In genomic region chr21:15272591-15272990, GRCh38 we compare ENCODE assay signal across 18 cellular contexts.
DNase-seq lines count a peak whose midpoint lies in the region; ATAC-seq and TF ChIP-seq lines count a peak whose summit lies in the region.
"Had no signal": no experiment of that assay in that cellular context is flagged by ENCODE, and none has a peak within 500 bp of the region (broad histone marks: within the 10 kb centered on the region; RNA-seq: fewer than 3 reads in every experiment).

No MANE protein-coding gene starts in this region.

- H3K27me3 Mint-ChIP-seq in mesothelial cell of epicardium (ENCODE audit: low read depth): no peaks in the 10 kb centered on the region
- H3K27me3 Mint-ChIP-seq in stimulated activated memory B cell treated with anti-CD40 and anti-IgM and Interleukin-4, amounts not matched to agents 10 μg/mL and 1 μg/mL and 100 μg/mL, for 72 hours: no peaks in the 10 kb centered on the region

- H3K4me3 Mint-ChIP-seq in mesothelial cell of epicardium: no peak overlapping the region
- H3K4me3 Mint-ChIP-seq in stimulated activated memory B cell treated with anti-CD40 and anti-IgM and Interleukin-4, amounts not matched to agents 10 μg/mL and 1 μg/mL and 100 μg/mL, for 72 hours: no peak overlapping the region
- H3K4me3 Mint-ChIP-seq: CD4-positive, alpha-beta T cell; H9 had no signal

- no peaks in the 10 kb centered on the region for H4K20me1 ChIP-seq in PC-9 (ENCODE audit: insufficient read depth)

- H3K4me1 ChIP-seq in PC-9 (replicated peaks; ENCODE audit: insufficient read depth): peaks cover 40% of the 10 kb centered on the region
- H3K4me1 ChIP-seq: BE2C had no signal

- peak overlapping the region; percentile 43 for H3K4me2 ChIP-seq in PC-9

- ATAC-seq in stimulated activated memory B cell treated with anti-CD40 and anti-IgM and Interleukin-4, amounts not matched to agents 10 μg/mL and 1 μg/mL and 100 μg/mL, for 72 hours: no peak
- no peak for ATAC-seq in HG03108 (IDR thresholded peaks at IDR 0.05; ENCODE audit: unreplicated experiment)
- ATAC-seq in HG03175 (IDR thresholded peaks at IDR 0.05; ENCODE audit: unreplicated experiment): no peak
- ATAC-seq: K562, Panc1 had no signal

- no peak overlapping the region for H2AFZ ChIP-seq in PC-9

- peaks cover 21% of the 10 kb centered on the region for H3K4me1 Mint-ChIP-seq in mesothelial cell of epicardium
- no peaks in the 10 kb centered on the region for H3K4me1 Mint-ChIP-seq in stimulated activated memory B cell treated with anti-CD40 and anti-IgM and Interleukin-4, amounts not matched to agents 10 μg/mL and 1 μg/mL and 100 μg/mL, for 72 hours
- H3K4me1 Mint-ChIP-seq: H9 had no signal

- H3K27ac ChIP-seq in PC-9: peak overlapping the region; percentile 45

- intact Hi-C loops in PC-9 (cut with micrococcal nuclease; ENCODE audit: unreplicated experiment): loop anchor here (2.0 to 5.0 kb wide), 3 partner anchors 20 to 410 kb away; no protein-coding TSS in a partner anchor

- no peaks in the 10 kb centered on the region for H3K36me3 ChIP-seq in PC-9 (ENCODE audit: low read depth)
- H3K36me3 ChIP-seq: BE2C had no signal

- peaks cover 3% of the 10 kb centered on the region; the same call in 1 of the 2 replicates for H3F3A ChIP-seq in PC-9 (ENCODE audit: insufficient read depth, low read depth)

- TF ChIP-seq CTCF in PC-9 (conservative IDR thresholded peaks at IDR 0.05) (no peak), choroid plexus epithelial cell (conservative IDR thresholded peaks at IDR 0.05; ENCODE audit: low read depth, low read length) (no peak), mesothelial cell of epicardium (IDR thresholded peaks at IDR 0.05; ENCODE audit: unreplicated experiment) (no peak)

- no peaks in the 10 kb centered on the region for H3K79me2 ChIP-seq in PC-9 (ENCODE audit: low read depth)

- H3K9me3 Mint-ChIP-seq in mesothelial cell of epicardium: peaks cover 4% of the 10 kb centered on the region
- no peaks in the 10 kb centered on the region for H3K9me3 Mint-ChIP-seq in stimulated activated memory B cell treated with anti-CD40 and anti-IgM and Interleukin-4, amounts not matched to agents 10 μg/mL and 1 μg/mL and 100 μg/mL, for 72 hours
- H3K9me3 Mint-ChIP-seq: CD4-positive, alpha-beta T cell; H9 had no signal

- no peaks in the 10 kb centered on the region for H3K36me3 Mint-ChIP-seq in mesothelial cell of epicardium
- H3K36me3 Mint-ChIP-seq in stimulated activated memory B cell treated with anti-CD40 and anti-IgM and Interleukin-4, amounts not matched to agents 10 μg/mL and 1 μg/mL and 100 μg/mL, for 72 hours: no peaks in the 10 kb centered on the region

- POLR2A ChIA-PET in PC-9 (lab: Charles Lee; ENCODE audit: unreplicated experiment): no interaction called here

- peak in 1 of 2 experiments; percentile 10 for DNase-seq in PC-9
- DNase-seq in choroid plexus epithelial cell (ENCODE audit: low read depth): peak; percentile 49
- DNase-seq in mesothelial cell of epicardium (ENCODE audit: low spot score in 2 of 2, unreplicated experiment in 2 of 2): no peak
- DNase-seq in activated naive CD4-positive, alpha-beta T cell (lab: John Stamatoyannopoulos, UW): no peak
- DNase-seq: BE2C; CD4-positive, alpha-beta T cell; DMS53; H9; NCI-H1092; NCI-H146; NCI-H2081 treated with DMSO at 0.1 percent for 48 hours; NCI-H510A treated with DMSO at 0.1 percent for 48 hours; NCI-H82 had no signal

- CTCF ChIA-PET in PC-9 (lab: Charles Lee): no interaction called here

- H3K4me3 ChIP-seq in PC-9 (no peak overlapping the region), choroid plexus epithelial cell (ENCODE audit: low read depth, low read length) (no peak overlapping the region)
- H3K4me3 ChIP-seq: K562 had no signal

- H3K27ac Mint-ChIP-seq in mesothelial cell of epicardium: peak overlapping the region; percentile 48
- no peak overlapping the region for H3K27ac Mint-ChIP-seq in stimulated activated memory B cell treated with anti-CD40 and anti-IgM and Interleukin-4, amounts not matched to agents 10 μg/mL and 1 μg/mL and 100 μg/mL, for 72 hours
- H3K27ac Mint-ChIP-seq: CD4-positive, alpha-beta T cell; H9 had no signal

- H3K27me3 ChIP-seq in PC-9 (ENCODE audit: insufficient read depth, low read depth): no peaks in the 10 kb centered on the region
- H3K27me3 ChIP-seq: BE2C had no signal

- no peaks in the 10 kb centered on the region for H3K9me2 ChIP-seq in PC-9 (ENCODE audit: insufficient read depth)

- no TSS peak for BruUV-seq in PC-9 (replicated peaks; lab: Mats Ljungman, UMichigan)

- H3K9me3 ChIP-seq in PC-9 (ENCODE audit: insufficient read depth, low read depth): peaks cover 4% of the 10 kb centered on the region
- H3K9me3 ChIP-seq: BE2C had no signal
